8 cellular contexts compared by ENCODE assay signal in the genomic region with DNA sequence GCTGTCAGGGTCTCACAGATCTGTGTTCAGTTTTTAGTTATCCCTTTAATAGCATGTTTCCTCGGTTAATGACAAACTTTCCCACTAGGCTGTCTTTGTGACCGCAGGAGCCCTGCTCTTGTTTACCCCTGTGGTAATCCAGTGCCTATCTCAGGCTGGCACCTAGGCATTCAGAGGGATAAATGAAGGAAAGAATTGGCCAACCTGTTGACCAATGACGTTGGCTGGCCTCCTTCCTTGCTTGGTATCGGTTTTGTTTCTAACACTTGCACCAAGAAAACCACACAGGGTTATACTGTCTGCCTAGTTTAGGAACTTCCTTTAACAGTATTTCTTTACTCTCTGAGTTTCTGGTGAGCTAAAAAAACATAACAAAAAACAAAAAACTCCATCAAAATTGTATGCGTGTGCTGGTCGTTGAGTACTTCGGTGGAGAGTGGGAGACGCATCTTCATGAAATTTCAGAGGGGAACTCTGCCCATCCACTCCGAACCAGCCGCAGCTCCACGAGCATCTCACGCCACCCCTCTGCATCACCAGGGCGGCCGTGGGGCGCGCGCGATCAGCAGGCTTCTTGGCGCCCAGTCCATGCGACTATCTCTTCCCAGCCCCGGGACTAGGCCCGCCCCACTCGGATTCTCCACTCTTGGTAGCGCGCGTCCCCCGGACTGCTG. TPM values are rescaled to one million over a fixed set of nuclear protein-coding genes. Genes with fewer than 3 reads are reported as not detected.
DNase-seq lines count a peak whose midpoint lies in the region; ATAC-seq, FAIRE-seq and TF ChIP-seq lines count a peak whose summit lies in the region.

No MANE protein-coding gene starts in this region.

- H3K4me1 ChIP-seq in KMS-11 (ENCODE audit: low read depth, poor library complexity, severe bottlenecking) (peaks cover 25% of the 10 kb centered on the region), GM12878 (ENCODE audit: control insufficient read depth, insufficient read depth, low read length) (peaks cover 23% of the 10 kb centered on the region), kidney (ENCODE audit: control insufficient read depth in 1 of 2, insufficient read depth in 1 of 2, low read depth in 1 of 2, low read length in 2 of 2) (peaks cover 18 to 28% of the 10 kb centered on the region in 2 donors)

- no peaks in the 10 kb centered on the region for H3K79me2 ChIP-seq in KMS-11 (ENCODE audit: insufficient read depth, low read depth)
- H3K79me2 ChIP-seq in GM12878 (ENCODE audit: control insufficient read depth, insufficient read depth, low read length) = peaks cover 9% of the 10 kb centered on the region

- in situ Hi-C loops in GM12878 (cut with MboI) = no loop called here

- CTCF ChIA-PET in GM12878 (lab: Yijun Ruan, JAX) = interaction anchor here (0.8 to 13.7 kb wide), 5 partner anchors 9 to 164 kb away, joined by 3 to 296 read pairs (median 9); a partner anchor contains a TSS

- H3K4me2 ChIP-seq in KMS-11 (peak overlapping the region; percentile 59; the same call in 1 of the 2 replicates), GM12878 (ENCODE audit: control insufficient read depth, insufficient read depth) (peak overlapping the region; percentile 77)

- no peak for TF ChIP-seq CTCF in GM12864 (IDR thresholded peaks at IDR 0.05; ENCODE audit: low read depth, low read length, missing control alignments)
- no peak for TF ChIP-seq CTCF in KMS-11 (conservative IDR thresholded peaks at IDR 0.05; ENCODE audit: low read depth, low read length)
- no peak for TF ChIP-seq CTCF in GM12878 (IDR thresholded peaks at IDR 0.05 in 2 of 3, conservative IDR thresholded peaks at IDR 0.05 in 1 of 3; ENCODE audit: control insufficient read depth in 2 of 3, extremely low read depth in 1 of 3, insufficient read depth in 1 of 3, low read depth in 3 of 3, low read length in 3 of 3)
- no peak for TF ChIP-seq CTCF in kidney (IDR thresholded peaks at IDR 0.05; ENCODE audit: borderline replicate concordance, extremely low read depth, insufficient read depth)

- H2AFZ ChIP-seq in KMS-11 (ENCODE audit: low read depth) (peak overlapping the region; percentile 82), GM12878 (ENCODE audit: control insufficient read depth, low read depth, low read length) (peak overlapping the region; percentile 94)

- peaks cover 6 to 10% of the 10 kb centered on the region in 2 donors for H3K36me3 Mint-ChIP-seq in stimulated activated naive B cell treated with anti-CD40 and anti-IgM and Interleukin-4, amounts not matched to agents 10 μg/mL and 1 μg/mL and 100 μg/mL, for 72 hours

- H3K27ac ChIP-seq in KMS-11 (peak overlapping the region; percentile 55), GM12878 (ENCODE audit: control insufficient read depth, insufficient read depth) (peak overlapping the region; percentile 84), kidney (ENCODE audit: low read depth in 2 of 2, low read length in 2 of 2) (peak overlapping the region; percentile 83 to 91)

- ATAC-seq in GM21723 (IDR thresholded peaks at IDR 0.05; ENCODE audit: unreplicated experiment) (peak; percentile 53), GM12878 (peak; percentile 58)
- peak; percentile 70 to 75 for ATAC-seq in stimulated activated naive B cell treated with anti-CD40 and anti-IgM and Interleukin-4, amounts not matched to agents 10 μg/mL and 1 μg/mL and 100 μg/mL, for 72 hours (replicated peaks)

- H3K9ac ChIP-seq in KMS-11 (peak overlapping the region; percentile 47; the same call in 1 of the 2 replicates), GM12878 (ENCODE audit: control insufficient read depth, insufficient read depth, low read length) (peak overlapping the region; percentile 80), kidney (ENCODE audit: low read length in 2 of 2) (no peak overlapping the region)

- no peak for TF ChIP-seq POLR2A in GM12878 (IDR thresholded peaks at IDR 0.05; ENCODE audit: low read depth, low read length)

- DNase-seq in GM12864 (ENCODE audit: low read depth) = no peak
- DNase-seq in GM12878 (ENCODE audit: low read depth, low spot score) = no peak
- DNase-seq in kidney = no peak
- DNase-seq in stimulated activated naive B cell treated with anti-CD40 and anti-IgM and Interleukin-4, amounts not matched to agents 10 μg/mL and 1 μg/mL and 100 μg/mL, for 72 hours = no peak
- no peak for DNase-seq in NCI-H146 (lab: John Stamatoyannopoulos, UW)
- no peak for DNase-seq in glomerular visceral epithelial cell (ENCODE audit: extremely low spot score)

- H3K4me1 Mint-ChIP-seq in stimulated activated naive B cell treated with anti-CD40 and anti-IgM and Interleukin-4, amounts not matched to agents 10 μg/mL and 1 μg/mL and 100 μg/mL, for 72 hours = peaks cover 51 to 65% of the 10 kb centered on the region in 2 donors

- H3K4me3 Mint-ChIP-seq in stimulated activated naive B cell treated with anti-CD40 and anti-IgM and Interleukin-4, amounts not matched to agents 10 μg/mL and 1 μg/mL and 100 μg/mL, for 72 hours = peak overlapping the region; percentile 98 to 99

- SMC1A ChIA-PET in GM12878 (lab: Charles Lee; ENCODE audit: uncharacterized antibody, unreplicated experiment) = interaction anchor here (1.7 to 17.5 kb wide), 4 partner anchors 10 to 116 kb away, joined by 3 to 315 read pairs (median 24); a partner anchor contains a TSS

- H3K27ac Mint-ChIP-seq in stimulated activated naive B cell treated with anti-CD40 and anti-IgM and Interleukin-4, amounts not matched to agents 10 μg/mL and 1 μg/mL and 100 μg/mL, for 72 hours = peak overlapping the region; percentile 99

- H3K27me3 Mint-ChIP-seq in stimulated activated naive B cell treated with anti-CD40 and anti-IgM and Interleukin-4, amounts not matched to agents 10 μg/mL and 1 μg/mL and 100 μg/mL, for 72 hours = no peaks in the 10 kb centered on the region

- RAD21 ChIA-PET in GM12878 (lab: Charles Lee; ENCODE audit: unreplicated experiment) = interaction anchor here (0.6 to 12.5 kb wide), 10 partner anchors 8 to 911 kb away, joined by 3 to 244 read pairs (median 5); a partner anchor contains a TSS

- POLR2A ChIA-PET in GM12878 (lab: Charles Lee) = interaction anchor here (0.6 to 8.0 kb wide), 9 partner anchors 10 to 1334 kb away, joined by 3 to 139 read pairs (median 5); a partner anchor contains a TSS

- intact Hi-C loops in GM12878 (cut with micrococcal nuclease; ENCODE audit: unreplicated experiment) (loop anchor here (1.0 to 2.0 kb wide), 2 partner anchors 21 to 62 kb away; no protein-coding TSS in a partner anchor), kidney (cut with DNase I) (no loop called here)

- H3K9me3 ChIP-seq in GM12878 (replicated peaks; ENCODE audit: control insufficient read depth, insufficient read depth, low read length) (no peaks in the 10 kb centered on the region), kidney (ENCODE audit: control insufficient read depth in 1 of 2, low read length in 2 of 2) (no peaks in the 10 kb centered on the region)

- BruUV-seq in GM12878 (replicated peaks; lab: Mats Ljungman, UMichigan) = TSS peak; percentile 95

- peak overlapping the region; percentile 93 for H3K4me3 ChIP-seq in GM12864 (ENCODE audit: low read depth, low read length)
- no peak overlapping the region for H3K4me3 ChIP-seq in KMS-11 (IDR thresholded peaks at IDR 0.05; ENCODE audit: insufficient read depth, low read depth, low read length)
- H3K4me3 ChIP-seq in GM12878 = peak overlapping the region; percentile 94
- H3K4me3 ChIP-seq in kidney (ENCODE audit: low read length in 2 of 2) = peak overlapping the region; percentile 47 to 54

- H4K20me1 ChIP-seq in KMS-11 (ENCODE audit: insufficient read depth) = no peaks in the 10 kb centered on the region
- H4K20me1 ChIP-seq in GM12878 (ENCODE audit: control insufficient read depth, insufficient read depth) = no peaks in the 10 kb centered on the region

- H3K9me3 Mint-ChIP-seq in stimulated activated naive B cell treated with anti-CD40 and anti-IgM and Interleukin-4, amounts not matched to agents 10 μg/mL and 1 μg/mL and 100 μg/mL, for 72 hours = no peaks in the 10 kb centered on the region

- H3K36me3 ChIP-seq in KMS-11 (ENCODE audit: insufficient read depth) (no peaks in the 10 kb centered on the region), GM12878 (ENCODE audit: control insufficient read depth in 2 of 2, insufficient read depth in 2 of 2, low read length in 1 of 2) (no peaks in the 10 kb centered on the region), kidney (ENCODE audit: control insufficient read depth in 1 of 2, insufficient read depth in 2 of 2, low read length in 2 of 2) (no peaks in the 10 kb centered on the region)

- no peak for TF ChIP-seq RAD21 in GM12878 (IDR thresholded peaks at IDR 0.05; ENCODE audit: insufficient read depth, low read depth, low read length)

- FAIRE-seq in GM12878 (lab: Jason Lieb, UNC) (peak; percentile 35), kidney (lab: Jason Lieb, UNC) (no peak)

- H3K27me3 ChIP-seq in KMS-11 (ENCODE audit: insufficient read depth, low read depth) = no peaks in the 10 kb centered on the region
- H3K27me3 ChIP-seq in GM12878 (replicated peaks in 1 of 2; ENCODE audit: control insufficient read depth in 2 of 2, insufficient read depth in 2 of 2, low read length in 1 of 2) = no peaks in the 10 kb centered on the region

- TF ChIP-seq EP300 in GM12878 (IDR thresholded peaks at IDR 0.05; ENCODE audit: borderline replicate concordance in 1 of 2, control insufficient read depth in 1 of 2, low read depth in 2 of 2, low read length in 2 of 2) = no peak

- WGBS in GM12878 (ENCODE audit: insufficient coverage, insufficient replicate concordance, low lambda C conversion rate, missing lambda C conversion rate) = 3% methylated on average over 27 of the region's 27 CpGs

RNA-seq across cellular contexts. Expression of a gene that starts 0.6 kb away (rescaled TPM):
- total RNA-seq in GM12878 (2013; cell fraction: nucleolus; rRNA removed) = 31.0 and 31.5 TPM in 2 replicates
- total RNA-seq in GM12878 (2014; rRNA removed) (15.4 and 17.9 TPM in 2 replicates), GM12878 (2014; rRNA removed; fragmentation: Illumina TruSeq; extraction: Trizol) (14.8 and 15.1 TPM in 2 replicates), GM12878 (2021) (14.2 and 14.9 TPM in 2 replicates), kidney (69.0 TPM)
- polyA plus RNA-seq in GM12878 (2011; ENCODE audit: low read depth) = 9.8 TPM
- polyA plus RNA-seq in GM12878 (2011; rRNA removed) (28.8 and 30.0 TPM in 2 replicates), GM12878 (2014; fragmentation: Illumina TruSeq; extraction: Trizol) (13.8 and 16.9 TPM in 2 replicates), GM12878 (2014; fragmentation: Nextera tagmentation; extraction: Ambion mirVana) (1 to 10 TPM; 6.0 to 6.4 TPM), GM12878 (2014; rRNA removed) (9.0 and 9.5 TPM in 2 replicates), GM12878 (2016; fragmentation: Nextera tagmentation; extraction: Ambion mirVana) (10 to 100 TPM; 10.2 to 10.4 TPM), kidney (ENCODE audit: insufficient read depth, low read depth, low replicate concordance) (19.3 TPM)
- polyA plus RNA-seq in GM12878 (2011; cell fraction: cytosol; rRNA removed) = 22.0 and 23.0 TPM in 2 replicates
- polyA plus RNA-seq in GM12878 (2011; cell fraction: nucleus; rRNA removed) = 13.5 and 14.4 TPM in 2 replicates
- polyA plus RNA-seq in GM12878 (2012) = 9.5 and 12.1 TPM in 2 replicates
- 32.7 and 46.0 TPM in 2 replicates for polyA minus RNA-seq in GM12878 (2011; rRNA and poly(A)+ RNA removed)
- 14.9 and 15.4 TPM in 2 replicates for polyA minus RNA-seq in GM12878 (2011; cell fraction: cytosol; rRNA and poly(A)+ RNA removed)
- polyA minus RNA-seq in GM12878 (2011; cell fraction: nucleus; rRNA and poly(A)+ RNA removed) = 17.0 and 22.9 TPM in 2 replicates

RNA-seq across cellular contexts. Expression of a gene that starts 22.4 kb away (rescaled TPM):
- total RNA-seq in GM12878 (2013; cell fraction: nucleolus; rRNA removed) = 17.1 and 17.5 TPM in 2 replicates
- total RNA-seq in GM12878 (2014; rRNA removed) (13.2 and 14.2 TPM in 2 replicates), GM12878 (2014; rRNA removed; fragmentation: Illumina TruSeq; extraction: Trizol) (15.3 and 19.5 TPM in 2 replicates), GM12878 (2021) (28.1 and 30.1 TPM in 2 replicates), kidney (64.2 TPM)
- polyA plus RNA-seq in GM12878 (2011; ENCODE audit: low read depth) = 20.3 TPM
- polyA plus RNA-seq in GM12878 (2011; rRNA removed) (41.5 and 48.3 TPM in 2 replicates), GM12878 (2014; fragmentation: Illumina TruSeq; extraction: Trizol) (29.0 and 40.5 TPM in 2 replicates), GM12878 (2014; fragmentation: Nextera tagmentation; extraction: Ambion mirVana) (10 to 100 TPM; 15.3 to 24.4 TPM), GM12878 (2014; rRNA removed) (24.8 and 25.2 TPM in 2 replicates), GM12878 (2016; fragmentation: Nextera tagmentation; extraction: Ambion mirVana) (10 to 100 TPM; 36.3 to 43.1 TPM), kidney (ENCODE audit: insufficient read depth, low read depth, low replicate concordance) (45.6 TPM)
- 31.9 and 35.7 TPM in 2 replicates for polyA plus RNA-seq in GM12878 (2011; cell fraction: cytosol; rRNA removed)
- 18.0 and 20.8 TPM in 2 replicates for polyA plus RNA-seq in GM12878 (2011; cell fraction: nucleus; rRNA removed)
- polyA plus RNA-seq in GM12878 (2012) = 24.4 and 26.5 TPM in 2 replicates
- 30.1 and 31.2 TPM in 2 replicates for polyA minus RNA-seq in GM12878 (2011; rRNA and poly(A)+ RNA removed)
- 8.7 and 11.4 TPM in 2 replicates for polyA minus RNA-seq in GM12878 (2011; cell fraction: cytosol; rRNA and poly(A)+ RNA removed)
- polyA minus RNA-seq in GM12878 (2011; cell fraction: nucleus; rRNA and poly(A)+ RNA removed) = 14.0 and 18.5 TPM in 2 replicates

RNA-seq across cellular contexts. Expression of a gene that starts 39.9 kb away (rescaled TPM):
- total RNA-seq in GM12878 (2013; cell fraction: nucleolus; rRNA removed) = not detected in 2 replicates
- total RNA-seq in GM12878 (2014; rRNA removed) (not detected in 2 replicates), GM12878 (2014; rRNA removed; fragmentation: Illumina TruSeq; extraction: Trizol) (not detected in 2 replicates), GM12878 (2021) (not detected in 2 replicates), kidney (not detected)
- polyA plus RNA-seq in GM12878 (2011; ENCODE audit: low read depth) = not detected
- polyA plus RNA-seq in GM12878 (2011; rRNA removed) (not detected in 2 replicates), GM12878 (2014; fragmentation: Illumina TruSeq; extraction: Trizol) (not detected in 2 replicates), GM12878 (2014; fragmentation: Nextera tagmentation; extraction: Ambion mirVana) (not detected), GM12878 (2014; rRNA removed) (not detected in 2 replicates), GM12878 (2016; fragmentation: Nextera tagmentation; extraction: Ambion mirVana) (not detected), kidney (ENCODE audit: insufficient read depth, low read depth, low replicate concordance) (not detected)
- polyA plus RNA-seq in GM12878 (2011; cell fraction: cytosol; rRNA removed) = not detected in 2 replicates
- polyA plus RNA-seq in GM12878 (2011; cell fraction: nucleus; rRNA removed) = not detected in 2 replicates
- polyA plus RNA-seq in GM12878 (2012) = not detected in 2 replicates
- polyA minus RNA-seq in GM12878 (2011; rRNA and poly(A)+ RNA removed) = not detected in 2 replicates
- polyA minus RNA-seq in GM12878 (2011; cell fraction: cytosol; rRNA and poly(A)+ RNA removed) = not detected in 2 replicates
- not detected in 2 replicates for polyA minus RNA-seq in GM12878 (2011; cell fraction: nucleus; rRNA and poly(A)+ RNA removed)

Comparison
In these comparisons a context has a peak if more than half of its experiments do, and no peak if none do; other contexts are left out.
1. H3K9ac ChIP-seq: peak in KMS-11 (single experiment) and GM12878 (single experiment); none in kidney (0 of 2).
2. Peak in every context shown above with its lines, with median percentiles within 50 percentile points of each other: ATAC-seq and H3K27ac ChIP-seq.